In genomic region chr9:6605202-6605601, GRCh38 we compare ENCODE assay signal across 12 cellular contexts. TPM values are rescaled to one million over a fixed set of nuclear protein-coding genes. Genes with fewer than 3 reads are reported as not detected.
DNase-seq lines count a peak whose midpoint lies in the region; ATAC-seq, FAIRE-seq and TF ChIP-seq lines count a peak whose summit lies in the region.
"Had no signal": no experiment of that assay in that cellular context is flagged by ENCODE, and none has a peak within 500 bp of the region (broad histone marks: within the 10 kb centered on the region; RNA-seq: fewer than 3 reads in every experiment).

No MANE protein-coding gene starts in this region.

- H3K9ac ChIP-seq in DND-41 (ENCODE audit: low read depth, low read length): no peak overlapping the region

- no peak for FAIRE-seq in RCC 7860 (lab: Jason Lieb, UNC)
- FAIRE-seq: astrocyte, kidney had no signal

- no peaks in the 10 kb centered on the region for H3K4me1 ChIP-seq in DND-41 (ENCODE audit: insufficient read depth, low read length)

- no peaks in the 10 kb centered on the region for H3K27me3 ChIP-seq in DND-41 (ENCODE audit: insufficient read depth, low read length, poor library complexity)

- no peaks in the 10 kb centered on the region for H3K79me2 ChIP-seq in DND-41 (ENCODE audit: insufficient read depth, low read length)

- H3K27me3 Mint-ChIP-seq in IgD-negative memory B cell: peaks cover 1% of the 10 kb centered on the region

- DNase-seq in DND-41 (peak; percentile 33), nucleus accumbens (lab: John Stamatoyannopoulos, UW) (no peak), NCI-H69 (lab: John Stamatoyannopoulos, UW) (no peak), NCI-H526 treated with DMSO at 0.1 percent for 48 hours (lab: John Stamatoyannopoulos, UW) (no peak), RCC 7860 (ENCODE audit: low spot score) (no peak)
- DNase-seq: erythroblast, kidney, OCI-M1 had no signal

- no peaks in the 10 kb centered on the region for H3K9me3 ChIP-seq in DND-41 (ENCODE audit: insufficient read depth, low read length, severe bottlenecking)

- no peaks in the 10 kb centered on the region for H3K36me3 Mint-ChIP-seq in IgD-negative memory B cell

- H2AFZ ChIP-seq in DND-41 (ENCODE audit: low read depth, low read length): no peak overlapping the region

- H3K4me1 Mint-ChIP-seq in IgD-negative memory B cell: peaks cover 13 to 14% (median 13%) of the 10 kb centered on the region in 3 donors

- H3K9me3 Mint-ChIP-seq in IgD-negative memory B cell: no peaks in the 10 kb centered on the region

- H3K4me2 ChIP-seq in DND-41 (ENCODE audit: insufficient read depth, low read length): no peak overlapping the region

- no peaks in the 10 kb centered on the region for H3K36me3 ChIP-seq in DND-41 (ENCODE audit: insufficient read depth, low read length)

- H3K4me3 ChIP-seq in DND-41 (ENCODE audit: low read depth in 1 of 2, low read length in 2 of 2): no peak overlapping the region

- peak; percentile 66 for ATAC-seq in DND-41 (ENCODE audit: insufficient read depth, low read depth)
- ATAC-seq in GM18907 (IDR thresholded peaks at IDR 0.05; ENCODE audit: unreplicated experiment): peak; percentile 89
- ATAC-seq in HG02623 (IDR thresholded peaks at IDR 0.05; ENCODE audit: unreplicated experiment): peak; percentile 88

- H3K27ac Mint-ChIP-seq in IgD-negative memory B cell: no peak overlapping the region

- no peak for TF ChIP-seq CTCF in DND-41 (IDR thresholded peaks at IDR 0.05; ENCODE audit: borderline replicate concordance, extremely low read depth, low read length, poor library complexity, severe bottlenecking)

- H4K20me1 ChIP-seq in DND-41 (ENCODE audit: insufficient read depth, low read length): no peaks in the 10 kb centered on the region

- H3K27ac ChIP-seq in DND-41 (ENCODE audit: low read length): no peak overlapping the region

- H3K4me3 Mint-ChIP-seq in IgD-negative memory B cell: peak overlapping the region in 3 of 4 donors; percentile 35 to 87 (median 82)

RNA-seq across cellular contexts. Expression of gene GLDC, which starts 40.3 kb away (rescaled TPM):
- polyA plus RNA-seq in IgD-negative memory B cell: 1.0 TPM
